Comparison of ENCODE assay signal across 17 cellular contexts in genomic region chr7:45702751-45703150, GRCh38.
"Had no signal": no experiment of that assay in that cellular context is flagged by ENCODE, and none has a peak within 500 bp of the region (broad histone marks: within the 10 kb centered on the region; RNA-seq: fewer than 3 reads in every experiment).

No MANE protein-coding gene starts in this region.

- H3K36me3 Mint-ChIP-seq: natural killer cell treated with Interleukin-12 subunit alpha and Interleukin-12 subunit beta and Interleukin-15 and Interleukin-18, amount 100 ng/mL, for 72 hours had no signal

- H3K9me3 Mint-ChIP-seq: activated CD8-positive, alpha-beta T cell treated with anti-CD3 and anti-CD28 coated beads for 36 hours; activated T-helper 17 cell treated with anti-CD3 and anti-CD28 coated beads, Interleukin-2, amount 50 U/mL, for 72 hours; natural killer cell treated with Interleukin-12 subunit alpha and Interleukin-12 subunit beta and Interleukin-15 and Interleukin-18, amount 100 ng/mL, for 72 hours had no signal

- H3K4me1 Mint-ChIP-seq: activated T-helper 17 cell treated with anti-CD3 and anti-CD28 coated beads, Interleukin-2, amount 50 U/mL, for 72 hours had no signal

- DNase-seq: activated CD4-positive, alpha-beta T cell treated with anti-CD3 and anti-CD28 coated beads for 4 hours; activated CD8-positive, alpha-beta T cell treated with anti-CD3 and anti-CD28 coated beads for 36 hours; activated naive CD4-positive, alpha-beta T cell treated with anti-CD3 and anti-CD28 coated beads, Interleukin-2, amount 50 U/mL, for 16 hours; effector CD4-positive, alpha-beta T cell; foreskin fibroblast; hippocampal formation; mesendoderm; nucleus accumbens; sigmoid colon; stimulated activated CD4-positive, alpha-beta T cell treated with anti-CD3 and anti-CD28 coated beads, Interleukin-1b, Interleukin-23, amount 100 ng/mL, for 48 hours had no signal

- H3K27me3 Mint-ChIP-seq: progenitor cell of endocrine pancreas had no signal

- H3K27ac ChIP-seq: sigmoid colon, SK-N-MC, tibial artery, vagina, VCaP had no signal

- H3K4me1 ChIP-seq: sigmoid colon, tibial artery had no signal

- H3K9me3 ChIP-seq: sigmoid colon, tibial artery, vagina had no signal

- H3K4me3 Mint-ChIP-seq: activated CD8-positive, alpha-beta T cell treated with anti-CD3 and anti-CD28 coated beads for 36 hours; activated T-helper 17 cell treated with anti-CD3 and anti-CD28 coated beads, Interleukin-2, amount 50 U/mL, for 72 hours; natural killer cell treated with Interleukin-12 subunit alpha and Interleukin-12 subunit beta and Interleukin-15 and Interleukin-18, amount 100 ng/mL, for 72 hours had no signal

- H3K27ac Mint-ChIP-seq: activated CD8-positive, alpha-beta T cell treated with anti-CD3 and anti-CD28 coated beads for 36 hours; activated T-helper 17 cell treated with anti-CD3 and anti-CD28 coated beads, Interleukin-2, amount 50 U/mL, for 72 hours; natural killer cell treated with Interleukin-12 subunit alpha and Interleukin-12 subunit beta and Interleukin-15 and Interleukin-18, amount 100 ng/mL, for 72 hours; progenitor cell of endocrine pancreas had no signal

- ATAC-seq: activated CD8-positive, alpha-beta T cell treated with anti-CD3 and anti-CD28 coated beads for 36 hours; activated T-helper 17 cell treated with anti-CD3 and anti-CD28 coated beads, Interleukin-2, amount 50 U/mL, for 72 hours had no signal

- H3K27me3 ChIP-seq: vagina had no signal
